Comparison of ENCODE assay signal across 12 cellular contexts in the genomic region with DNA sequence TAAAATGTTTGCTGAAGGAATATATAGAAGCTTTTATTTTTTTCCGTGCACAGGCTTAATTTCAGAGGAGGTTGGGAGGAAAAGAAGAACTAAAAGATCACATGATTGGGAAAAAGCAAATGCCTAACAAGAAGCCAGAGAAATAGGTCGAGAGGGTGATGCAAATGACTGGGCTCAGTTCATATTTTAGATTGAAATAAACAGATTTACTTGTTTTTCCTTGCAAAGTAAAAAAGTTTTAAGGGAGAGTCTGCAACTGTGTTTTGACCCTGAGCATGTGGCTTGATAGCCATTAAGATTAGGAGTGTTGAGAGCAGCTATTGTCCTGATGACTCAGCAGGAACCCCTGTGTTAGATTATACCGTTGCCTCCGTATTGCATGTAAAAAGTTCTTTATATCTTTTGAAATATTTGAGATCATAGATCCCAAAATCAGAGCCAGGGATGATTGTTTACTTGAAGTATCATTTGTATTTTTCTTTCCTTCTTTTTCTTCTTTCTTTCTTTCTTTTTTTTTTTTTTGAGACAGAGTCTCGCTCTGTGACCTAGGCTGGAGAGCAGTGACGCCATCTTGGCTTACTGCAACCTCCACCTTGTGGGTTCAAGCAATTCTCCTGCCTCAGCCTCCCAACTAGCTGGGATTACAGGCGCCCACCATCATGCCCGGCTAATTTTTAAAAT. TPM values are rescaled to one million over a fixed set of nuclear protein-coding genes. Genes with fewer than 3 reads are reported as not detected.
DNase-seq lines count a peak whose midpoint lies in the region; ATAC-seq and TF ChIP-seq lines count a peak whose summit lies in the region.
"Had no signal": no experiment of that assay in that cellular context is flagged by ENCODE, and none has a peak within 500 bp of the region (broad histone marks: within the 10 kb centered on the region; RNA-seq: fewer than 3 reads in every experiment).

No MANE protein-coding gene starts in this region.

- H3K4me2 ChIP-seq in PC-9: no peak overlapping the region

- no peaks in the 10 kb centered on the region for H3K9me2 ChIP-seq in PC-9 (ENCODE audit: insufficient read depth)

- no peak for ATAC-seq in HG02852 (IDR thresholded peaks at IDR 0.05; ENCODE audit: unreplicated experiment)

- H3K36me3 Mint-ChIP-seq in nephron (ENCODE audit: low read depth) (peaks cover 5% of the 10 kb centered on the region), glutamatergic neuron (ENCODE audit: unreplicated experiment) (no peaks in the 10 kb centered on the region)
- H3K36me3 Mint-ChIP-seq: activated naive CD4-positive, alpha-beta T cell treated with anti-CD3 and anti-CD28 coated beads, Interleukin-2, amount 10 ng/mL, durations not matched to agents 7 days and 5 days had no signal

- no peaks in the 10 kb centered on the region for H3K27me3 ChIP-seq in PC-9 (ENCODE audit: insufficient read depth, low read depth)

- peaks cover 7% of the 10 kb centered on the region; the same call in 1 of the 2 replicates for H3F3A ChIP-seq in PC-9 (ENCODE audit: insufficient read depth, low read depth)

- peaks cover 22% of the 10 kb centered on the region for H4K20me1 ChIP-seq in PC-9 (ENCODE audit: insufficient read depth)

- CTCF ChIA-PET in PC-9 (lab: Charles Lee): no interaction called here

- no peak overlapping the region for H3K4me3 Mint-ChIP-seq in nephron
- no peak overlapping the region for H3K4me3 Mint-ChIP-seq in glutamatergic neuron (ENCODE audit: unreplicated experiment)
- H3K4me3 Mint-ChIP-seq: activated naive CD4-positive, alpha-beta T cell treated with anti-CD3 and anti-CD28 coated beads, Interleukin-2, amount 10 ng/mL, durations not matched to agents 7 days and 5 days had no signal

- H3K4me1 ChIP-seq in PC-9 (replicated peaks; ENCODE audit: insufficient read depth): no peaks in the 10 kb centered on the region; the same call in 1 of the 2 replicates

- no peak overlapping the region for H3K27ac ChIP-seq in PC-9
- H3K27ac ChIP-seq: WERI-Rb-1 had no signal

- no peak overlapping the region for H3K4me3 ChIP-seq in PC-9

- TF ChIP-seq CTCF in nephron (IDR thresholded peaks at IDR 0.05; ENCODE audit: unreplicated experiment in 3 of 3): no peak
- TF ChIP-seq CTCF in PC-9 (conservative IDR thresholded peaks at IDR 0.05): no peak
- no peak for TF ChIP-seq CTCF in glutamatergic neuron (IDR thresholded peaks at IDR 0.05; ENCODE audit: partially characterized antibody, unreplicated experiment)

- peaks cover 18% of the 10 kb centered on the region for H3K4me1 Mint-ChIP-seq in nephron
- no peaks in the 10 kb centered on the region for H3K4me1 Mint-ChIP-seq in glutamatergic neuron (ENCODE audit: low read depth, unreplicated experiment)

- H3K79me2 ChIP-seq in PC-9 (ENCODE audit: low read depth): peaks cover 25% of the 10 kb centered on the region

- intact Hi-C loops in PC-9 (cut with micrococcal nuclease; ENCODE audit: unreplicated experiment): no loop called here

- H3K27ac Mint-ChIP-seq in nephron (peak overlapping the region; percentile 41 to 74 (median 67)), glutamatergic neuron (ENCODE audit: unreplicated experiment) (no peak overlapping the region)
- H3K27ac Mint-ChIP-seq: activated naive CD4-positive, alpha-beta T cell treated with anti-CD3 and anti-CD28 coated beads, Interleukin-2, amount 10 ng/mL, durations not matched to agents 7 days and 5 days had no signal

- DNase-seq in DMS 273 (lab: John Stamatoyannopoulos, UW; ENCODE audit: unreplicated experiment) (peak; percentile 43), NCI-H2227 treated with DMSO at 0.1 percent for 48 hours (lab: John Stamatoyannopoulos, UW) (peak; percentile 49), dermis blood vessel endothelial cell (peak; percentile 69), PC-9 (no peak), glutamatergic neuron (no peak), OCI-M2 (lab: John Stamatoyannopoulos, UW; ENCODE audit: unreplicated experiment) (no peak)
- DNase-seq: activated naive CD4-positive, alpha-beta T cell treated with anti-CD3 and anti-CD28 coated beads, Interleukin-2, amount 10 ng/mL, durations not matched to agents 7 days and 5 days; Calu3; H7; WERI-Rb-1 had no signal

- H3K36me3 ChIP-seq in PC-9 (ENCODE audit: low read depth): no peaks in the 10 kb centered on the region; the same call in 1 of the 2 replicates
- H3K36me3 ChIP-seq: WERI-Rb-1 had no signal

- POLR2A ChIA-PET in PC-9 (lab: Charles Lee; ENCODE audit: unreplicated experiment): interaction anchor here (0.6 to 1.0 kb wide), 2 partner anchors 17 to 41 kb away, joined by 5 read pairs; no protein-coding TSS in a partner anchor

- H3K27me3 Mint-ChIP-seq in nephron (ENCODE audit: low read depth) (no peaks in the 10 kb centered on the region), glutamatergic neuron (ENCODE audit: unreplicated experiment) (no peaks in the 10 kb centered on the region)
- H3K27me3 Mint-ChIP-seq: activated naive CD4-positive, alpha-beta T cell treated with anti-CD3 and anti-CD28 coated beads, Interleukin-2, amount 10 ng/mL, durations not matched to agents 7 days and 5 days had no signal

- H3K9me3 Mint-ChIP-seq in nephron (no peaks in the 10 kb centered on the region), glutamatergic neuron (ENCODE audit: unreplicated experiment) (no peaks in the 10 kb centered on the region)
- H3K9me3 Mint-ChIP-seq: activated naive CD4-positive, alpha-beta T cell treated with anti-CD3 and anti-CD28 coated beads, Interleukin-2, amount 10 ng/mL, durations not matched to agents 7 days and 5 days had no signal

- BruUV-seq in PC-9 (replicated peaks; lab: Mats Ljungman, UMichigan): no TSS peak

- H2AFZ ChIP-seq in PC-9: no peak overlapping the region

- no peaks in the 10 kb centered on the region for H3K9me3 ChIP-seq in PC-9 (ENCODE audit: insufficient read depth, low read depth)

RNA-seq across cellular contexts. Expression of a gene that starts 20.2 kb away (rescaled TPM):
- total RNA-seq in dermis blood vessel endothelial cell: 262 and 338 TPM in 2 replicates
- 94.6 and 123 TPM in 2 replicates for total RNA-seq in PC-9 (2021)
- 121 TPM for total RNA-seq in glutamatergic neuron (ENCODE audit: unreplicated experiment)

Comparison
In these comparisons a context has a peak if more than half of its experiments do, and no peak if none do; other contexts are left out.
1. DNase-seq: peak in DMS 273 (single experiment), NCI-H2227 treated with DMSO at 0.1 percent for 48 hours (single experiment) and dermis blood vessel endothelial cell (single experiment); none in PC-9 (0 of 2), glutamatergic neuron (single experiment) and OCI-M2 (single experiment).